ENCODE assay signal across 4 cellular contexts in genomic region chr1:16952376-16952775, GRCh38. TPM values are rescaled to one million over a fixed set of nuclear protein-coding genes. Genes with fewer than 3 reads are reported as not detected.
"Had no signal": no experiment of that assay in that cellular context is flagged by ENCODE, and none has a peak within 500 bp of the region (broad histone marks: within the 10 kb centered on the region; RNA-seq: fewer than 3 reads in every experiment).

No MANE protein-coding gene starts in this region.

RNA-seq across cellular contexts. Expression of gene MFAP2, which starts 28.0 kb away (rescaled TPM):
- total RNA-seq: HT1080 had no signal

RNA-seq across cellular contexts. Expression of gene RNU1-2, which starts 56.6 kb away (rescaled TPM):
- total RNA-seq: GM23338, H4, HT1080 had no signal
- polyA plus RNA-seq: GM23338, IgD-negative memory B cell had no signal
